In genomic region chr2:223633656-223634055, GRCh38 we compare ENCODE assay signal across 25 cellular contexts. TPM values are rescaled to one million over a fixed set of nuclear protein-coding genes. Genes with fewer than 3 reads are reported as not detected.
DNase-seq lines count a peak whose midpoint lies in the region; ATAC-seq and TF ChIP-seq lines count a peak whose summit lies in the region.
"Had no signal": no experiment of that assay in that cellular context is flagged by ENCODE, and none has a peak within 500 bp of the region (broad histone marks: within the 10 kb centered on the region; RNA-seq: fewer than 3 reads in every experiment).

No MANE protein-coding gene starts in this region.

- in situ Hi-C loops in HAP-1 (cut with MboI; ENCODE audit: low sequenced_read_pairs) = no loop called here

- TF ChIP-seq CTCF in BE2C (IDR thresholded peaks at IDR 0.05; ENCODE audit: low read depth, low read length) = no peak
- no peak for TF ChIP-seq CTCF in endodermal cell (conservative IDR thresholded peaks at IDR 0.05)

- H3K27me3 ChIP-seq in BE2C (no peaks in the 10 kb centered on the region), endodermal cell (ENCODE audit: control insufficient read depth, insufficient read depth, low read length, poor library complexity, severe bottlenecking) (peaks cover 9% of the 10 kb centered on the region), HAP-1 (ENCODE audit: low read depth) (no peaks in the 10 kb centered on the region)
- H3K27me3 ChIP-seq: transverse colon had no signal

- H3K4me3 ChIP-seq in BE2C (ENCODE audit: low read depth, low read length) = no peak overlapping the region
- no peak overlapping the region for H3K4me3 ChIP-seq in endodermal cell (ENCODE audit: low read length)
- no peak overlapping the region for H3K4me3 ChIP-seq in HAP-1
- H3K4me3 ChIP-seq: GM23338, heart left ventricle, K562, prostate gland, transverse colon had no signal

- no peaks in the 10 kb centered on the region for H3K9me3 Mint-ChIP-seq in endodermal cell
- H3K9me3 Mint-ChIP-seq: activated CD4-positive, alpha-beta memory T cell treated with anti-CD3 and anti-CD28 coated beads for 36 hours; activated naive CD8-positive, alpha-beta T cell treated with anti-CD3 and anti-CD28 coated beads for 36 hours; activated T-helper 2 cell treated with anti-CD3 and anti-CD28 coated beads, Interferon-gamma antibody, Interleukin-2, Interleukin-4, amounts not matched to agents 10 μg/mL and 5 μg/mL and 100 μg/mL, durations not matched to agents 14 hours and 24 hours and 36 hours had no signal

- no peak overlapping the region for H3K4me3 Mint-ChIP-seq in endodermal cell
- H3K4me3 Mint-ChIP-seq: activated CD4-positive, alpha-beta memory T cell treated with anti-CD3 and anti-CD28 coated beads for 36 hours; activated naive CD8-positive, alpha-beta T cell treated with anti-CD3 and anti-CD28 coated beads for 36 hours; GM23338 had no signal

- ATAC-seq in GM21737 (IDR thresholded peaks at IDR 0.05; ENCODE audit: unreplicated experiment) (no peak), HG02798 (IDR thresholded peaks at IDR 0.05; ENCODE audit: poor library complexity, unreplicated experiment) (no peak)
- ATAC-seq: GM23338, heart left ventricle, K562 had no signal

- peaks cover 43% of the 10 kb centered on the region for H3K27me3 Mint-ChIP-seq in endodermal cell (ENCODE audit: insufficient read depth)
- H3K27me3 Mint-ChIP-seq: activated CD4-positive, alpha-beta memory T cell treated with anti-CD3 and anti-CD28 coated beads for 36 hours had no signal

- H3K36me3 ChIP-seq in BE2C = no peaks in the 10 kb centered on the region
- no peaks in the 10 kb centered on the region for H3K36me3 ChIP-seq in endodermal cell (ENCODE audit: control insufficient read depth, insufficient read depth, low read length)
- no peaks in the 10 kb centered on the region for H3K36me3 ChIP-seq in HAP-1 (replicated peaks)
- H3K36me3 ChIP-seq: heart left ventricle, neutrophil, prostate gland, transverse colon had no signal

- H3K9ac ChIP-seq in endodermal cell (ENCODE audit: extremely low read depth, low read length, poor library complexity, severe bottlenecking) = no peak overlapping the region

- no peak overlapping the region for H3K27ac Mint-ChIP-seq in endodermal cell
- H3K27ac Mint-ChIP-seq: activated CD4-positive, alpha-beta memory T cell treated with anti-CD3 and anti-CD28 coated beads for 36 hours; activated naive CD8-positive, alpha-beta T cell treated with anti-CD3 and anti-CD28 coated beads for 36 hours; activated T-helper 2 cell treated with anti-CD3 and anti-CD28 coated beads, Interferon-gamma antibody, Interleukin-2, Interleukin-4, amounts not matched to agents 10 μg/mL and 5 μg/mL and 100 μg/mL, durations not matched to agents 14 hours and 24 hours and 36 hours; GM23338 had no signal

- H3K4me1 ChIP-seq in BE2C (no peaks in the 10 kb centered on the region), endodermal cell (ENCODE audit: control insufficient read depth, insufficient read depth, low read length) (no peaks in the 10 kb centered on the region), HAP-1 (no peaks in the 10 kb centered on the region)
- H3K4me1 ChIP-seq: heart left ventricle, prostate gland, transverse colon had no signal

- no peaks in the 10 kb centered on the region for H3K4me1 Mint-ChIP-seq in endodermal cell
- H3K4me1 Mint-ChIP-seq: activated naive CD8-positive, alpha-beta T cell treated with anti-CD3 and anti-CD28 coated beads for 36 hours; GM23338 had no signal

- peak; percentile 71 for DNase-seq in BE2C
- DNase-seq in DMS 273 treated with DMSO at 0.1 percent for 48 hours (lab: John Stamatoyannopoulos, UW) = peak; percentile 33
- DNase-seq in NCI-H446 treated with DMSO at 0.1 percent for 48 hours (lab: John Stamatoyannopoulos, UW) = peak; percentile 98
- no peak for DNase-seq in endodermal cell
- no peak for DNase-seq in amygdala (lab: John Stamatoyannopoulos, UW)
- no peak for DNase-seq in HAP-1 (ENCODE audit: low spot score in 2 of 2)
- DNase-seq: activated CD4-positive, alpha-beta memory T cell treated with anti-CD3 and anti-CD28 coated beads for 36 hours; activated naive CD8-positive, alpha-beta T cell treated with anti-CD3 and anti-CD28 coated beads for 36 hours; central memory CD4-positive, alpha-beta T cell; GDM1; heart left ventricle; mammary epithelial cell; NCI-H187; NCI-H510A; T1000; transverse colon had no signal

- H3K27ac ChIP-seq in endodermal cell (ENCODE audit: low read depth, low read length) = peak overlapping the region; percentile 12
- H3K27ac ChIP-seq: heart left ventricle, neutrophil, prostate gland, transverse colon had no signal

- no peaks in the 10 kb centered on the region for H3K9me3 ChIP-seq in BE2C
- H3K9me3 ChIP-seq in endodermal cell (ENCODE audit: control insufficient read depth, low read length) = no peaks in the 10 kb centered on the region
- H3K9me3 ChIP-seq in HAP-1 = no peaks in the 10 kb centered on the region
- H3K9me3 ChIP-seq: neutrophil, prostate gland, transverse colon had no signal

- WGBS in endodermal cell (ENCODE audit: insufficient coverage in 1 of 2, insufficient read length in 1 of 2), 2 experiments = 86 to 94% methylated on average over 5 to 6 of the region's 6 CpGs

- no peaks in the 10 kb centered on the region for H3K36me3 Mint-ChIP-seq in endodermal cell (ENCODE audit: low read depth)
- H3K36me3 Mint-ChIP-seq: activated CD4-positive, alpha-beta memory T cell treated with anti-CD3 and anti-CD28 coated beads for 36 hours; activated naive CD8-positive, alpha-beta T cell treated with anti-CD3 and anti-CD28 coated beads for 36 hours had no signal

RNA-seq across cellular contexts. Expression of gene SCG2, which starts 31.5 kb away (rescaled TPM):
- 592 TPM for polyA plus RNA-seq in BE2C (2012; ENCODE audit: insufficient read depth, insufficient read length, low read depth)
- total RNA-seq in endodermal cell = under 1 TPM in 1 of 2 donors, not detected in 1; 0.13 TPM
- polyA plus RNA-seq in endodermal cell (2013, experiment 1 of 2) = 5.3 TPM
- 6.2 TPM for polyA plus RNA-seq in endodermal cell (2013, experiment 2 of 2)
- total RNA-seq: activated CD4-positive, alpha-beta memory T cell treated with anti-CD3 and anti-CD28 coated beads for 36 hours; activated naive CD8-positive, alpha-beta T cell treated with anti-CD3 and anti-CD28 coated beads for 36 hours; activated T-helper 2 cell treated with anti-CD3 and anti-CD28 coated beads, Interferon-gamma antibody, Interleukin-2, Interleukin-4, amounts not matched to agents 10 μg/mL and 5 μg/mL and 100 μg/mL, durations not matched to agents 14 hours and 24 hours and 36 hours; dermis microvascular lymphatic vessel endothelial cell; mammary epithelial cell; skeletal muscle tissue had no signal

Comparison
In these comparisons a context has a peak if more than half of its experiments do, and no peak if none do; other contexts are left out.
1. DNase-seq: peak in BE2C (single experiment), DMS 273 treated with DMSO at 0.1 percent for 48 hours (single experiment) and NCI-H446 treated with DMSO at 0.1 percent for 48 hours (single experiment); none in endodermal cell (single experiment), amygdala (0 of 56) and HAP-1 (0 of 2).